ENCODE assay signal across 8 cellular contexts in genomic region chr2:156341482-156342251, GRCh38. TPM values are rescaled to one million over a fixed set of nuclear protein-coding genes. Genes with fewer than 3 reads are reported as not detected.
DNase-seq lines count a peak whose midpoint lies in the region; ATAC-seq and TF ChIP-seq lines count a peak whose summit lies in the region.

No MANE protein-coding gene starts in this region.

- H3K4me3 ChIP-seq in DOHH2 (ENCODE audit: low read length) (peak overlapping the region; percentile 95), KMS-11 (IDR thresholded peaks at IDR 0.05; ENCODE audit: insufficient read depth, low read depth, low read length) (peak overlapping the region; percentile 96)

- peak overlapping the region; percentile 87 for H3K4me2 ChIP-seq in DOHH2 (ENCODE audit: low read length)
- peak overlapping the region; percentile 67 for H3K4me2 ChIP-seq in KMS-11

- H3K79me2 ChIP-seq in DOHH2 (ENCODE audit: control insufficient read depth, low read length) (no peaks in the 10 kb centered on the region), KMS-11 (ENCODE audit: insufficient read depth, low read depth) (no peaks in the 10 kb centered on the region)

- peak overlapping the region; percentile 80 for H2AFZ ChIP-seq in KMS-11 (ENCODE audit: low read depth)

- peaks cover 11% of the 10 kb centered on the region for H3K36me3 Mint-ChIP-seq in activated T-helper 2 cell treated with anti-CD3 and anti-CD28 coated beads, Interferon-gamma antibody, Interleukin-2, Interleukin-4, amounts not matched to agents 10 μg/mL and 5 μg/mL and 100 μg/mL, durations not matched to agents 14 hours and 24 hours and 36 hours (ENCODE audit: low read depth)
- H3K36me3 Mint-ChIP-seq in nephron (ENCODE audit: low read depth), result no peaks in the 10 kb centered on the region

- H3K9ac ChIP-seq in KMS-11, result peak overlapping the region; percentile 97

- intact Hi-C loops in activated T-helper 2 cell treated with anti-CD3 and anti-CD28 coated beads, Interferon-gamma antibody, Interleukin-2, Interleukin-4, amounts not matched to agents 10 μg/mL and 5 μg/mL and 100 μg/mL, durations not matched to agents 14 hours and 24 hours and 36 hours (cut with micrococcal nuclease), result loop anchor here (1.0 to 5.0 kb wide), 6 partner anchors 8 to 1126 kb away; partner anchors contain the start of gene CYTIP

- peaks cover 23% of the 10 kb centered on the region for H3K4me1 ChIP-seq in DOHH2 (ENCODE audit: control insufficient read depth, low read length)
- H3K4me1 ChIP-seq in KMS-11 (ENCODE audit: low read depth, poor library complexity, severe bottlenecking), result peaks cover 38% of the 10 kb centered on the region

- H3K36me3 ChIP-seq in DOHH2 (ENCODE audit: control insufficient read depth, low read length) (no peaks in the 10 kb centered on the region), KMS-11 (ENCODE audit: insufficient read depth) (no peaks in the 10 kb centered on the region)

- H3K27me3 Mint-ChIP-seq in activated T-helper 2 cell treated with anti-CD3 and anti-CD28 coated beads, Interferon-gamma antibody, Interleukin-2, Interleukin-4, amounts not matched to agents 10 μg/mL and 5 μg/mL and 100 μg/mL, durations not matched to agents 14 hours and 24 hours and 36 hours (ENCODE audit: low read depth), result no peaks in the 10 kb centered on the region
- H3K27me3 Mint-ChIP-seq in nephron (ENCODE audit: low read depth), result no peaks in the 10 kb centered on the region
- no peaks in the 10 kb centered on the region for H3K27me3 Mint-ChIP-seq in stimulated activated naive CD8-positive, alpha-beta T cell treated with anti-CD3 and anti-CD28 coated beads, Interleukin-15, amount 100 ng/mL, for 72 hours

- H3K4me3 Mint-ChIP-seq in activated T-helper 2 cell treated with anti-CD3 and anti-CD28 coated beads, Interferon-gamma antibody, Interleukin-2, Interleukin-4, amounts not matched to agents 10 μg/mL and 5 μg/mL and 100 μg/mL, durations not matched to agents 14 hours and 24 hours and 36 hours (ENCODE audit: low read depth), result peak overlapping the region; percentile 87
- peak overlapping the region; percentile 89 to 92 (median 90) for H3K4me3 Mint-ChIP-seq in nephron
- peak overlapping the region; percentile 96 to 97 for H3K4me3 Mint-ChIP-seq in stimulated activated naive CD8-positive, alpha-beta T cell treated with anti-CD3 and anti-CD28 coated beads, Interleukin-15, amount 100 ng/mL, for 72 hours

- H3K9me2 ChIP-seq in DOHH2 (replicated peaks; ENCODE audit: control insufficient read depth, low read length), result no peaks in the 10 kb centered on the region

- H3K27me3 ChIP-seq in DOHH2 (ENCODE audit: control insufficient read depth, low read length) (peaks cover 42% of the 10 kb centered on the region), KMS-11 (ENCODE audit: insufficient read depth, low read depth) (no peaks in the 10 kb centered on the region)

- H3K27ac Mint-ChIP-seq in activated T-helper 2 cell treated with anti-CD3 and anti-CD28 coated beads, Interferon-gamma antibody, Interleukin-2, Interleukin-4, amounts not matched to agents 10 μg/mL and 5 μg/mL and 100 μg/mL, durations not matched to agents 14 hours and 24 hours and 36 hours, result peak overlapping the region; percentile 94
- peak overlapping the region; percentile 76 to 91 (median 87) for H3K27ac Mint-ChIP-seq in nephron
- peak overlapping the region; percentile 98 to 99 for H3K27ac Mint-ChIP-seq in stimulated activated naive CD8-positive, alpha-beta T cell treated with anti-CD3 and anti-CD28 coated beads, Interleukin-15, amount 100 ng/mL, for 72 hours

- H3K9me3 Mint-ChIP-seq in activated T-helper 2 cell treated with anti-CD3 and anti-CD28 coated beads, Interferon-gamma antibody, Interleukin-2, Interleukin-4, amounts not matched to agents 10 μg/mL and 5 μg/mL and 100 μg/mL, durations not matched to agents 14 hours and 24 hours and 36 hours, result no peaks in the 10 kb centered on the region
- H3K9me3 Mint-ChIP-seq in nephron, result no peaks in the 10 kb centered on the region
- H3K9me3 Mint-ChIP-seq in stimulated activated naive CD8-positive, alpha-beta T cell treated with anti-CD3 and anti-CD28 coated beads, Interleukin-15, amount 100 ng/mL, for 72 hours, result no peaks in the 10 kb centered on the region

- H3F3A ChIP-seq in DOHH2 (ENCODE audit: control insufficient read depth, insufficient read depth), result peaks cover 18% of the 10 kb centered on the region

- H3K27ac ChIP-seq in DOHH2 (ENCODE audit: low read depth, low read length) (peak overlapping the region; percentile 59), KMS-11 (peak overlapping the region; percentile 97)

- peaks cover 48% of the 10 kb centered on the region for H3K4me1 Mint-ChIP-seq in activated T-helper 2 cell treated with anti-CD3 and anti-CD28 coated beads, Interferon-gamma antibody, Interleukin-2, Interleukin-4, amounts not matched to agents 10 μg/mL and 5 μg/mL and 100 μg/mL, durations not matched to agents 14 hours and 24 hours and 36 hours (ENCODE audit: low read depth)
- peaks cover 9% of the 10 kb centered on the region for H3K4me1 Mint-ChIP-seq in nephron
- peaks cover 50% of the 10 kb centered on the region for H3K4me1 Mint-ChIP-seq in stimulated activated naive CD8-positive, alpha-beta T cell treated with anti-CD3 and anti-CD28 coated beads, Interleukin-15, amount 100 ng/mL, for 72 hours

- peak; percentile 83 for ATAC-seq in GM21825 (IDR thresholded peaks at IDR 0.05; ENCODE audit: unreplicated experiment)
- ATAC-seq in stimulated activated naive CD8-positive, alpha-beta T cell treated with anti-CD3 and anti-CD28 coated beads, Interleukin-15, amount 100 ng/mL, for 72 hours, result peak; percentile 84

- no peaks in the 10 kb centered on the region for H4K20me1 ChIP-seq in DOHH2 (ENCODE audit: control insufficient read depth, insufficient read depth, low read depth, low read length)
- no peaks in the 10 kb centered on the region for H4K20me1 ChIP-seq in KMS-11 (ENCODE audit: insufficient read depth)

- no peak for TF ChIP-seq CTCF in DOHH2 (IDR thresholded peaks at IDR 0.05; ENCODE audit: low read depth, low read length, poor library complexity, severe bottlenecking)
- TF ChIP-seq CTCF in KMS-11 (conservative IDR thresholded peaks at IDR 0.05; ENCODE audit: low read depth, low read length), result no peak
- TF ChIP-seq CTCF in nephron (IDR thresholded peaks at IDR 0.05; ENCODE audit: unreplicated experiment in 3 of 3), result no peak

- DNase-seq in RPMI8226 (peak; percentile 96), fibroblast of peridontal ligament (ENCODE audit: extremely low read depth) (peak; percentile 96)
- peak; percentile 88 for DNase-seq in activated T-helper 2 cell treated with anti-CD3 and anti-CD28 coated beads, Interferon-gamma antibody, Interleukin-2, Interleukin-4, amounts not matched to agents 10 μg/mL and 5 μg/mL and 100 μg/mL, durations not matched to agents 14 hours and 24 hours and 36 hours (ENCODE audit: low spot score)
- peak; percentile 88 to 94 for DNase-seq in stimulated activated naive CD8-positive, alpha-beta T cell treated with anti-CD3 and anti-CD28 coated beads, Interleukin-15, amount 100 ng/mL, for 72 hours

- no peaks in the 10 kb centered on the region for H3K9me3 ChIP-seq in DOHH2 (ENCODE audit: control insufficient read depth, insufficient read depth, low read length)

RNA-seq across cellular contexts. Expression of gene NR4A2, which starts 9.1 kb away (rescaled TPM):
- total RNA-seq in activated T-helper 2 cell treated with anti-CD3 and anti-CD28 coated beads, Interferon-gamma antibody, Interleukin-2, Interleukin-4, amounts not matched to agents 10 μg/mL and 5 μg/mL and 100 μg/mL, durations not matched to agents 14 hours and 24 hours and 36 hours, result 22.1 and 24.0 TPM in 2 replicates

Comparison
In these comparisons a context has a peak if more than half of its experiments do, and no peak if none do; other contexts are left out.
1. Peak in every context shown above with its lines: DNase-seq, ATAC-seq, H3K4me3 ChIP-seq and H3K27ac ChIP-seq.